ENCODE assay signal across 8 cellular contexts in genomic region chr2:84302513-84303412, GRCh38.
DNase-seq lines count a peak whose midpoint lies in the region; ATAC-seq lines count a peak whose summit lies in the region.

No MANE protein-coding gene starts in this region.

- no peak for DNase-seq in activated CD4-positive, CD25-positive, alpha-beta regulatory T cell treated with anti-CD3 and anti-CD28 coated beads, Interleukin-2, amount 50 U/mL, for 72 hours
- peak; percentile 60 for DNase-seq in OCI-M1 (lab: John Stamatoyannopoulos, UW)
- DNase-seq in amniotic epithelial cell (ENCODE audit: low read depth), result peak; percentile 42
- peak; percentile 40 to 51 for DNase-seq in hippocampal formation (lab: John Stamatoyannopoulos, UW)
- peak; percentile 6 for DNase-seq in smooth muscle cell of the brain vasculature (ENCODE audit: low read depth, low spot score)

- ATAC-seq in activated CD4-positive, CD25-positive, alpha-beta regulatory T cell treated with anti-CD3 and anti-CD28 coated beads, Interleukin-2, amount 50 U/mL, for 24 hours, result peak; percentile 32 to 51
- peak; percentile 97 for ATAC-seq in GM21515 (IDR thresholded peaks at IDR 0.05; ENCODE audit: unreplicated experiment)
- ATAC-seq in HG03571 (IDR thresholded peaks at IDR 0.05; ENCODE audit: unreplicated experiment), result peak; percentile 90

Comparison
In these comparisons a context has a peak if more than half of its experiments do, and no peak if none do; other contexts are left out.
1. ATAC-seq: peak in every context shown above with its lines; median percentile 97 in GM21515; 90 in HG03571; 42 in activated CD4-positive, CD25-positive, alpha-beta regulatory T cell treated with anti-CD3 and anti-CD28 coated beads, Interleukin-2, amount 50 U/mL, for 24 hours.